13 cellular contexts compared by ENCODE assay signal in genomic region chr3:15758297-15758696, GRCh38.
"Had no signal": no experiment of that assay in that cellular context is flagged by ENCODE, and none has a peak within 500 bp of the region (broad histone marks: within the 10 kb centered on the region; RNA-seq: fewer than 3 reads in every experiment).

No MANE protein-coding gene starts in this region.

- H3K27ac ChIP-seq: breast epithelium, esophagus squamous epithelium, right lobe of liver, upper lobe of right lung had no signal

- ATAC-seq: activated CD4-positive, CD25-positive, alpha-beta regulatory T cell treated with anti-CD3 and anti-CD28 coated beads, Interleukin-2, amount 50 U/mL, for 24 hours; activated T-cell treated with anti-CD3 and anti-CD28 coated beads, Interleukin-2, amount 50 U/mL, for 4 hours; left ventricle myocardium superior; right lobe of liver; upper lobe of right lung had no signal

- H3K27me3 Mint-ChIP-seq: activated naive CD8-positive, alpha-beta T cell treated with anti-CD3 and anti-CD28 coated beads, Interleukin-2, amount 10 ng/mL, durations not matched to agents 7 days and 5 days had no signal

- H3K9me2 ChIP-seq: SK-N-SH had no signal

- H3K4me3 ChIP-seq: breast epithelium, esophagus squamous epithelium, right lobe of liver, upper lobe of right lung had no signal

- H3K4me2 ChIP-seq: SK-N-SH had no signal

- H3K36me3 ChIP-seq: breast epithelium, right lobe of liver, upper lobe of right lung had no signal

- H3K27me3 ChIP-seq: breast epithelium, esophagus squamous epithelium, right lobe of liver, upper lobe of right lung had no signal

- H3K27ac Mint-ChIP-seq: activated naive CD8-positive, alpha-beta T cell treated with anti-CD3 and anti-CD28 coated beads, Interleukin-2, amount 10 ng/mL, durations not matched to agents 7 days and 5 days had no signal

- H3K9ac ChIP-seq: SK-N-SH had no signal

- DNase-seq: activated CD4-positive, alpha-beta T cell treated with anti-CD3 and anti-CD28 coated beads, Interleukin-2, amount 50 U/mL, for 4 hours; activated gamma-delta T cell; activated naive CD8-positive, alpha-beta T cell treated with anti-CD3 and anti-CD28 coated beads, Interleukin-2, amount 10 ng/mL, durations not matched to agents 7 days and 5 days; activated T-cell treated with anti-CD3 and anti-CD28 coated beads, Interleukin-2, amount 50 U/mL, for 4 hours; aorta; esophagus squamous epithelium; left ventricle myocardium superior; right lobe of liver; SK-N-SH; stimulated activated naive CD4-positive, alpha-beta T cell treated with Interleukin-2 at 50 U/mL for 16 hours; upper lobe of right lung had no signal

- H3K9me3 ChIP-seq: breast epithelium, esophagus squamous epithelium, right lobe of liver, SK-N-SH, upper lobe of right lung had no signal

- H3K4me1 ChIP-seq: breast epithelium, esophagus squamous epithelium, upper lobe of right lung had no signal

- H3K4me3 Mint-ChIP-seq: activated naive CD8-positive, alpha-beta T cell treated with anti-CD3 and anti-CD28 coated beads, Interleukin-2, amount 10 ng/mL, durations not matched to agents 7 days and 5 days; activated T-cell treated with anti-CD3 and anti-CD28 coated beads, Interleukin-2, amount 50 U/mL, for 4 hours had no signal

- H3K9me3 Mint-ChIP-seq: activated naive CD8-positive, alpha-beta T cell treated with anti-CD3 and anti-CD28 coated beads, Interleukin-2, amount 10 ng/mL, durations not matched to agents 7 days and 5 days; activated T-cell treated with anti-CD3 and anti-CD28 coated beads, Interleukin-2, amount 50 U/mL, for 4 hours had no signal
